In genomic region chr12:22333186-22333745, GRCh38 we compare ENCODE assay signal across 7 cellular contexts. TPM values are rescaled to one million over a fixed set of nuclear protein-coding genes. Genes with fewer than 3 reads are reported as not detected.
DNase-seq lines count a peak whose midpoint lies in the region; ATAC-seq and TF ChIP-seq lines count a peak whose summit lies in the region.

No MANE protein-coding gene starts in this region.

- H3K4me1 Mint-ChIP-seq in activated T-helper 2 cell treated with anti-CD3 and anti-CD28 coated beads, Interferon-gamma antibody, Interleukin-2, Interleukin-4, amounts not matched to agents 10 μg/mL and 5 μg/mL and 100 μg/mL, durations not matched to agents 14 hours and 24 hours and 36 hours (ENCODE audit: low read depth) = peaks cover 11% of the 10 kb centered on the region

- no peaks in the 10 kb centered on the region for H3K9me3 ChIP-seq in spleen
- H3K9me3 ChIP-seq in PC-3 (ENCODE audit: low read length) = no peaks in the 10 kb centered on the region

- BruUV-seq in PC-3 (replicated peaks; lab: Mats Ljungman, UMichigan) = no TSS peak

- peak overlapping the region; percentile 79 for H3K4me3 Mint-ChIP-seq in activated T-helper 2 cell treated with anti-CD3 and anti-CD28 coated beads, Interferon-gamma antibody, Interleukin-2, Interleukin-4, amounts not matched to agents 10 μg/mL and 5 μg/mL and 100 μg/mL, durations not matched to agents 14 hours and 24 hours and 36 hours (ENCODE audit: low read depth)

- no peak for TF ChIP-seq POLR2A in spleen (IDR thresholded peaks at IDR 0.05)

- no peaks in the 10 kb centered on the region for H3K36me3 ChIP-seq in spleen
- no peaks in the 10 kb centered on the region for H3K36me3 ChIP-seq in PC-3 (ENCODE audit: low read depth, low read length)

- H3K79me2 ChIP-seq in PC-3 (ENCODE audit: low read length) = no peaks in the 10 kb centered on the region

- H3K9me3 Mint-ChIP-seq in activated T-helper 2 cell treated with anti-CD3 and anti-CD28 coated beads, Interferon-gamma antibody, Interleukin-2, Interleukin-4, amounts not matched to agents 10 μg/mL and 5 μg/mL and 100 μg/mL, durations not matched to agents 14 hours and 24 hours and 36 hours = no peaks in the 10 kb centered on the region

- no peak overlapping the region for H3K9ac ChIP-seq in PC-3 (ENCODE audit: low read length)

- ATAC-seq in PC-3 (no peak), HG02623 (IDR thresholded peaks at IDR 0.05; ENCODE audit: unreplicated experiment) (no peak)

- H3K4me1 ChIP-seq in spleen (peaks cover 5 to 37% (median 21%) of the 10 kb centered on the region in 6 donors), PC-3 (ENCODE audit: insufficient read depth, low read length) (no peaks in the 10 kb centered on the region; the same call in 1 of the 2 replicates)

- H3K4me2 ChIP-seq in PC-3 (ENCODE audit: low read length) = no peak overlapping the region

- intact Hi-C loops in activated T-helper 2 cell treated with anti-CD3 and anti-CD28 coated beads, Interferon-gamma antibody, Interleukin-2, Interleukin-4, amounts not matched to agents 10 μg/mL and 5 μg/mL and 100 μg/mL, durations not matched to agents 14 hours and 24 hours and 36 hours (cut with micrococcal nuclease) = no loop called here
- intact Hi-C loops in spleen (cut with DNase I; ENCODE audit: low total_unique reads) (no loop called here), PC-3 (cut with micrococcal nuclease) (loop anchor here (10.0 kb wide), 1 partner anchor 158 kb away; no protein-coding TSS in a partner anchor)

- no peaks in the 10 kb centered on the region for H3K9me2 ChIP-seq in PC-3 (replicated peaks; ENCODE audit: low read length)

- no peaks in the 10 kb centered on the region for H4K20me1 ChIP-seq in PC-3 (ENCODE audit: low read length)

- TF ChIP-seq CTCF in spleen (IDR thresholded peaks at IDR 0.05 in 8 of 11, conservative IDR thresholded peaks at IDR 0.05 in 3 of 11) (no peak), PC-3 (conservative IDR thresholded peaks at IDR 0.05; ENCODE audit: low read depth, low read length) (no peak)

- peaks cover 57% of the 10 kb centered on the region for H3K27me3 Mint-ChIP-seq in activated T-helper 2 cell treated with anti-CD3 and anti-CD28 coated beads, Interferon-gamma antibody, Interleukin-2, Interleukin-4, amounts not matched to agents 10 μg/mL and 5 μg/mL and 100 μg/mL, durations not matched to agents 14 hours and 24 hours and 36 hours (ENCODE audit: low read depth)

- H2AFZ ChIP-seq in PC-3 (ENCODE audit: low read length) = no peak overlapping the region

- CTCF ChIA-PET in PC-3 (lab: Charles Lee) = no interaction called here

- DNase-seq in HCEC 1CT (peak; percentile 86), spleen (peak; percentile 54), PC-3 (no peak), NCI-H1694 treated with DMSO at 0.1 percent for 48 hours (lab: John Stamatoyannopoulos, UW) (no peak)
- DNase-seq in activated T-helper 2 cell treated with anti-CD3 and anti-CD28 coated beads, Interferon-gamma antibody, Interleukin-2, Interleukin-4, amounts not matched to agents 10 μg/mL and 5 μg/mL and 100 μg/mL, durations not matched to agents 14 hours and 24 hours and 36 hours (ENCODE audit: low spot score) = no peak

- no peaks in the 10 kb centered on the region for H3K36me3 Mint-ChIP-seq in activated T-helper 2 cell treated with anti-CD3 and anti-CD28 coated beads, Interferon-gamma antibody, Interleukin-2, Interleukin-4, amounts not matched to agents 10 μg/mL and 5 μg/mL and 100 μg/mL, durations not matched to agents 14 hours and 24 hours and 36 hours (ENCODE audit: low read depth)

- peak overlapping the region in 1 of 8 donors; percentile 83 for H3K27ac ChIP-seq in spleen
- H3K27ac ChIP-seq in PC-3 (ENCODE audit: low read length) = no peak overlapping the region

- no peak overlapping the region for H3K27ac Mint-ChIP-seq in activated T-helper 2 cell treated with anti-CD3 and anti-CD28 coated beads, Interferon-gamma antibody, Interleukin-2, Interleukin-4, amounts not matched to agents 10 μg/mL and 5 μg/mL and 100 μg/mL, durations not matched to agents 14 hours and 24 hours and 36 hours

- no peaks in the 10 kb centered on the region for H3F3A ChIP-seq in PC-3 (ENCODE audit: low read length, unreplicated experiment)

- POLR2A ChIA-PET in PC-3 (lab: Charles Lee; ENCODE audit: unreplicated experiment) = no interaction called here

- H3K4me3 ChIP-seq in iPS-11a (ENCODE audit: low read depth, low read length) = peak overlapping the region; percentile 87
- H3K4me3 ChIP-seq in spleen = peak overlapping the region; percentile 47 to 75 (median 52)
- no peak overlapping the region for H3K4me3 ChIP-seq in PC-3 (ENCODE audit: low read length)

- peaks cover 0 to 55% (median 35%) of the 10 kb centered on the region in 7 donors for H3K27me3 ChIP-seq in spleen (replicated peaks in 1 of 7)
- H3K27me3 ChIP-seq in PC-3 (ENCODE audit: low read length) = no peaks in the 10 kb centered on the region

- 14 to 45% (median 32%) methylated on average over 12 of the region's 12 CpGs for WGBS in spleen, 5 donors

RNA-seq across cellular contexts. Expression of gene ST8SIA1, which starts 1.2 kb away (rescaled TPM):
- total RNA-seq in activated T-helper 2 cell treated with anti-CD3 and anti-CD28 coated beads, Interferon-gamma antibody, Interleukin-2, Interleukin-4, amounts not matched to agents 10 μg/mL and 5 μg/mL and 100 μg/mL, durations not matched to agents 14 hours and 24 hours and 36 hours = 0.39 and 1.3 TPM in 2 replicates
- total RNA-seq in spleen = 10 to 100 TPM in 2 of 7 donors, 1 to 10 TPM in 5; 1.7 to 12.2 (median 8.1) TPM
- polyA plus RNA-seq in spleen = 1 to 10 TPM; 2.0 to 4.1 (median 2.8) TPM
- total RNA-seq in PC-3 (2014; rRNA removed) = not detected in 2 replicates

Comparison
In these comparisons a context has a peak if more than half of its experiments do, and no peak if none do; other contexts are left out.
1. DNase-seq: peak in HCEC 1CT (single experiment) and spleen (single experiment); none in activated T-helper 2 cell treated with anti-CD3 and anti-CD28 coated beads, Interferon-gamma antibody, Interleukin-2, Interleukin-4, amounts not matched to agents 10 μg/mL and 5 μg/mL and 100 μg/mL, durations not matched to agents 14 hours and 24 hours and 36 hours (single experiment), PC-3 (single experiment) and NCI-H1694 treated with DMSO at 0.1 percent for 48 hours (single experiment).